Comparison of ENCODE assay signal across 22 cellular contexts in the genomic region with DNA sequence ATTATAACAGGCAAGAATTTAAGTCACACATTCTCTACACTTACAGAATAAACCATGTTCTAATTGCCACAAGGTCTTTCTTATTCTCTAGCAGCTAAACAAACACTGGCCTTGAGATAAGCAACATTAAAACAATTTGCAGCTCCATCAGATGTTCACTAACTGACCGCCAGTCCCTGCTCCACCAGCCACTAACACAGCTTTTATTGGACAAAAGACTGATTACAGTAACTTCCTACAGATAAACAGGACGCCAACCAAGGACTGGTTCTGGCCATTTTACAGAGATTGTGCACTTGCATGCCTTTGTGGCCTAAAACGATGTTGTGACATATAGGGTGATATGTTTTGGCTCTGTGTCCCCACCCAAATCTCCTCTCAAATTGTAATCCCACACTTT.
"Had no signal": no experiment of that assay in that cellular context is flagged by ENCODE, and none has a peak within 500 bp of the region (broad histone marks: within the 10 kb centered on the region; RNA-seq: fewer than 3 reads in every experiment).

No MANE protein-coding gene starts in this region.

- H3K36me3 ChIP-seq: neural progenitor cell, ovary, right lobe of liver, sigmoid colon, stomach, tibial artery, transverse colon, vagina had no signal

- DNase-seq: natural killer cell; occipital lobe; ovary; posterior cingulate gyrus; psoas muscle; right cardiac atrium; right lobe of liver; sigmoid colon; small intestine; stimulated activated CD4-positive, alpha-beta T cell treated with anti-CD3 and anti-CD28 coated beads, Interleukin-15, amount 100 ng/mL, for 24 hours; stimulated activated CD4-positive, alpha-beta T cell treated with anti-CD3 and anti-CD28 coated beads, Interleukin-2, amount 100 ng/mL, for 24 hours; stimulated activated CD4-positive, alpha-beta T cell treated with anti-CD3 and anti-CD28 coated beads, Interleukin-2, amount 100 ng/mL, for 48 hours; stimulated activated CD4-positive, alpha-beta T cell treated with anti-CD3 and anti-CD28 coated beads, Interleukin-4, amount 100 ng/mL, for 24 hours; stimulated activated naive B cell treated with anti-CD40 and anti-IgM and Interleukin-4, amounts not matched to agents 10 μg/mL and 1 μg/mL and 100 μg/mL, for 72 hours; stimulated activated naive CD4-positive, alpha-beta T cell treated with Interleukin-2 at 50 U/mL for 16 hours; stomach; tibial artery; transverse colon had no signal

- H3K4me3 ChIP-seq: neural progenitor cell, ovary, psoas muscle, right lobe of liver, sigmoid colon, stomach, tibial artery, transverse colon, vagina had no signal

- H3K27me3 ChIP-seq: neural progenitor cell, ovary, right lobe of liver, sigmoid colon, stomach, tibial artery, transverse colon, vagina had no signal

- H3K4me1 ChIP-seq: neural progenitor cell, parathyroid adenoma, psoas muscle, right lobe of liver, sigmoid colon, stomach, tibial artery, transverse colon, vagina had no signal

- ATAC-seq: natural killer cell; psoas muscle; right cardiac atrium; right lobe of liver; stimulated activated effector memory CD8-positive, alpha-beta T cell treated with anti-CD3 and anti-CD28 coated beads, Interleukin-12 subunit alpha, Interleukin-12 subunit beta, amount 100 ng/mL, for 72 hours; stimulated activated naive B cell treated with anti-CD40 and anti-IgM and Interleukin-4, amounts not matched to agents 10 μg/mL and 1 μg/mL and 100 μg/mL, for 72 hours had no signal

- H3K27ac ChIP-seq: neural progenitor cell, ovary, parathyroid adenoma, psoas muscle, right lobe of liver, sigmoid colon, stomach, tibial artery, transverse colon, vagina had no signal

- H3K9me3 ChIP-seq: ovary, psoas muscle, right lobe of liver, sigmoid colon, tibial artery, transverse colon, vagina had no signal
